ENCODE assay signal across 1 cellular context in the genomic region with DNA sequence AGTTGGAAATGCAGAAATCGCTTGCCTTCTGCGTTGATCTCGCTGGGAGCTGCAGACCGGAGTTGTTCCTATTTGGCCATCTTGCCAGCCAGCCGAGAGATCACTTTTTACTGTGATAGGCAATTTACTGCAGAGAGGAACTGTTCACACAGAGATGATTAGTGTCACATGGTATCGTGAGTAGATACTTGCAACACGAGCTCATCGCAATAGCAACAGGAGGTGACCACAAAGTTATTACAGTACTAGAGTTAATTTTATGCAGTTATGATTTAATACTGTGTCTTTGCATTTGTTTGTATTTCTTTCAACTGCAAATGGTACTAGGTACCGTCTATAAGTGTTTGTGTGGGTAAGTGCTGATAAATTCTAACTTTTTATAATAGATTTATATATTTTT.
TF ChIP-seq lines count a peak whose summit lies in the region.

No MANE protein-coding gene starts in this region.

TF ChIP-seq in HEK293, 187 proteins besides CTCF, POLR2A, EP300 and RAD21 (continued from another document and continues in another):
- TF ChIP-seq, protein P1, sequence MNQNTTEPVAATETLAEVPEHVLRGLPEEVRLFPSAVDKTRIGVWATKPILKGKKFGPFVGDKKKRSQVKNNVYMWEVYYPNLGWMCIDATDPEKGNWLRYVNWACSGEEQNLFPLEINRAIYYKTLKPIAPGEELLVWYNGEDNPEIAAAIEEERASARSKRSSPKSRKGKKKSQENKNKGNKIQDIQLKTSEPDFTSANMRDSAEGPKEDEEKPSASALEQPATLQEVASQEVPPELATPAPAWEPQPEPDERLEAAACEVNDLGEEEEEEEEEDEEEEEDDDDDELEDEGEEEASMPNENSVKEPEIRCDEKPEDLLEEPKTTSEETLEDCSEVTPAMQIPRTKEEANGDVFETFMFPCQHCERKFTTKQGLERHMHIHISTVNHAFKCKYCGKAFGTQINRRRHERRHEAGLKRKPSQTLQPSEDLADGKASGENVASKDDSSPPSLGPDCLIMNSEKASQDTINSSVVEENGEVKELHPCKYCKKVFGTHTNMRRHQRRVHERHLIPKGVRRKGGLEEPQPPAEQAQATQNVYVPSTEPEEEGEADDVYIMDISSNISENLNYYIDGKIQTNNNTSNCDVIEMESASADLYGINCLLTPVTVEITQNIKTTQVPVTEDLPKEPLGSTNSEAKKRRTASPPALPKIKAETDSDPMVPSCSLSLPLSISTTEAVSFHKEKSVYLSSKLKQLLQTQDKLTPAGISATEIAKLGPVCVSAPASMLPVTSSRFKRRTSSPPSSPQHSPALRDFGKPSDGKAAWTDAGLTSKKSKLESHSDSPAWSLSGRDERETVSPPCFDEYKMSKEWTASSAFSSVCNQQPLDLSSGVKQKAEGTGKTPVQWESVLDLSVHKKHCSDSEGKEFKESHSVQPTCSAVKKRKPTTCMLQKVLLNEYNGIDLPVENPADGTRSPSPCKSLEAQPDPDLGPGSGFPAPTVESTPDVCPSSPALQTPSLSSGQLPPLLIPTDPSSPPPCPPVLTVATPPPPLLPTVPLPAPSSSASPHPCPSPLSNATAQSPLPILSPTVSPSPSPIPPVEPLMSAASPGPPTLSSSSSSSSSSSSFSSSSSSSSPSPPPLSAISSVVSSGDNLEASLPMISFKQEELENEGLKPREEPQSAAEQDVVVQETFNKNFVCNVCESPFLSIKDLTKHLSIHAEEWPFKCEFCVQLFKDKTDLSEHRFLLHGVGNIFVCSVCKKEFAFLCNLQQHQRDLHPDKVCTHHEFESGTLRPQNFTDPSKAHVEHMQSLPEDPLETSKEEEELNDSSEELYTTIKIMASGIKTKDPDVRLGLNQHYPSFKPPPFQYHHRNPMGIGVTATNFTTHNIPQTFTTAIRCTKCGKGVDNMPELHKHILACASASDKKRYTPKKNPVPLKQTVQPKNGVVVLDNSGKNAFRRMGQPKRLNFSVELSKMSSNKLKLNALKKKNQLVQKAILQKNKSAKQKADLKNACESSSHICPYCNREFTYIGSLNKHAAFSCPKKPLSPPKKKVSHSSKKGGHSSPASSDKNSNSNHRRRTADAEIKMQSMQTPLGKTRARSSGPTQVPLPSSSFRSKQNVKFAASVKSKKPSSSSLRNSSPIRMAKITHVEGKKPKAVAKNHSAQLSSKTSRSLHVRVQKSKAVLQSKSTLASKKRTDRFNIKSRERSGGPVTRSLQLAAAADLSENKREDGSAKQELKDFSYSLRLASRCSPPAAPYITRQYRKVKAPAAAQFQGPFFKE (tag by site-specific recombination; IDR thresholded peaks at IDR 0.05; ENCODE audit: borderline replicate concordance): no peak
- TF ChIP-seq, protein P2, sequence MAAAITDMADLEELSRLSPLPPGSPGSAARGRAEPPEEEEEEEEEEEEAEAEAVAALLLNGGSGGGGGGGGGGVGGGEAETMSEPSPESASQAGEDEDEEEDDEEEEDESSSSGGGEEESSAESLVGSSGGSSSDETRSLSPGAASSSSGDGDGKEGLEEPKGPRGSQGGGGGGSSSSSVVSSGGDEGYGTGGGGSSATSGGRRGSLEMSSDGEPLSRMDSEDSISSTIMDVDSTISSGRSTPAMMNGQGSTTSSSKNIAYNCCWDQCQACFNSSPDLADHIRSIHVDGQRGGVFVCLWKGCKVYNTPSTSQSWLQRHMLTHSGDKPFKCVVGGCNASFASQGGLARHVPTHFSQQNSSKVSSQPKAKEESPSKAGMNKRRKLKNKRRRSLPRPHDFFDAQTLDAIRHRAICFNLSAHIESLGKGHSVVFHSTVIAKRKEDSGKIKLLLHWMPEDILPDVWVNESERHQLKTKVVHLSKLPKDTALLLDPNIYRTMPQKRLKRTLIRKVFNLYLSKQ (tag by site-specific recombination; IDR thresholded peaks at IDR 0.05; ENCODE audit: borderline replicate concordance): no peak
- TF ChIP-seq ZSCAN16 (tag by site-specific recombination; IDR thresholded peaks at IDR 0.05): 0 out of 2 replicates have a peak, but pooled peaks have one; percentile 32
- TF ChIP-seq ZNF24 (tag by site-specific recombination; IDR thresholded peaks at IDR 0.05): 0 out of 2 replicates have a peak, but pooled peaks have one; percentile 40
- TF ChIP-seq ZNF623 (tag by site-specific recombination; IDR thresholded peaks at IDR 0.05): no peak
- no peak for TF ChIP-seq ZNF239 (tag by site-specific recombination; IDR thresholded peaks at IDR 0.05)
- TF ChIP-seq, protein P3, sequence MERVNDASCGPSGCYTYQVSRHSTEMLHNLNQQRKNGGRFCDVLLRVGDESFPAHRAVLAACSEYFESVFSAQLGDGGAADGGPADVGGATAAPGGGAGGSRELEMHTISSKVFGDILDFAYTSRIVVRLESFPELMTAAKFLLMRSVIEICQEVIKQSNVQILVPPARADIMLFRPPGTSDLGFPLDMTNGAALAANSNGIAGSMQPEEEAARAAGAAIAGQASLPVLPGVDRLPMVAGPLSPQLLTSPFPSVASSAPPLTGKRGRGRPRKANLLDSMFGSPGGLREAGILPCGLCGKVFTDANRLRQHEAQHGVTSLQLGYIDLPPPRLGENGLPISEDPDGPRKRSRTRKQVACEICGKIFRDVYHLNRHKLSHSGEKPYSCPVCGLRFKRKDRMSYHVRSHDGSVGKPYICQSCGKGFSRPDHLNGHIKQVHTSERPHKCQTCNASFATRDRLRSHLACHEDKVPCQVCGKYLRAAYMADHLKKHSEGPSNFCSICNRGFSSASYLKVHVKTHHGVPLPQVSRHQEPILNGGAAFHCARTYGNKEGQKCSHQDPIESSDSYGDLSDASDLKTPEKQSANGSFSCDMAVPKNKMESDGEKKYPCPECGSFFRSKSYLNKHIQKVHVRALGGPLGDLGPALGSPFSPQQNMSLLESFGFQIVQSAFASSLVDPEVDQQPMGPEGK (tag by site-specific recombination; IDR thresholded peaks at IDR 0.05): no peak
- no peak for TF ChIP-seq ZNF292 (tag by site-specific recombination; IDR thresholded peaks at IDR 0.05; ENCODE audit: borderline replicate concordance, low read depth)
- TF ChIP-seq ZNF133 (tag by site-specific recombination; IDR thresholded peaks at IDR 0.05): no peak
- TF ChIP-seq ZNF175 (tag by site-specific recombination; IDR thresholded peaks at IDR 0.05): no peak
- no peak for TF ChIP-seq ZNF155 (tag by site-specific recombination; IDR thresholded peaks at IDR 0.05)
- TF ChIP-seq ZFP41 (tag by site-specific recombination; IDR thresholded peaks at IDR 0.05; ENCODE audit: borderline replicate concordance): no peak
- TF ChIP-seq, protein P4, sequence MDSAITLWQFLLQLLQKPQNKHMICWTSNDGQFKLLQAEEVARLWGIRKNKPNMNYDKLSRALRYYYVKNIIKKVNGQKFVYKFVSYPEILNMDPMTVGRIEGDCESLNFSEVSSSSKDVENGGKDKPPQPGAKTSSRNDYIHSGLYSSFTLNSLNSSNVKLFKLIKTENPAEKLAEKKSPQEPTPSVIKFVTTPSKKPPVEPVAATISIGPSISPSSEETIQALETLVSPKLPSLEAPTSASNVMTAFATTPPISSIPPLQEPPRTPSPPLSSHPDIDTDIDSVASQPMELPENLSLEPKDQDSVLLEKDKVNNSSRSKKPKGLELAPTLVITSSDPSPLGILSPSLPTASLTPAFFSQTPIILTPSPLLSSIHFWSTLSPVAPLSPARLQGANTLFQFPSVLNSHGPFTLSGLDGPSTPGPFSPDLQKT (IDR thresholded peaks at IDR 0.05; ENCODE audit: borderline replicate concordance, low read depth, low read length): no peak
- no peak for TF ChIP-seq ZNF707 (tag by site-specific recombination; IDR thresholded peaks at IDR 0.05)
- TF ChIP-seq, protein P5, sequence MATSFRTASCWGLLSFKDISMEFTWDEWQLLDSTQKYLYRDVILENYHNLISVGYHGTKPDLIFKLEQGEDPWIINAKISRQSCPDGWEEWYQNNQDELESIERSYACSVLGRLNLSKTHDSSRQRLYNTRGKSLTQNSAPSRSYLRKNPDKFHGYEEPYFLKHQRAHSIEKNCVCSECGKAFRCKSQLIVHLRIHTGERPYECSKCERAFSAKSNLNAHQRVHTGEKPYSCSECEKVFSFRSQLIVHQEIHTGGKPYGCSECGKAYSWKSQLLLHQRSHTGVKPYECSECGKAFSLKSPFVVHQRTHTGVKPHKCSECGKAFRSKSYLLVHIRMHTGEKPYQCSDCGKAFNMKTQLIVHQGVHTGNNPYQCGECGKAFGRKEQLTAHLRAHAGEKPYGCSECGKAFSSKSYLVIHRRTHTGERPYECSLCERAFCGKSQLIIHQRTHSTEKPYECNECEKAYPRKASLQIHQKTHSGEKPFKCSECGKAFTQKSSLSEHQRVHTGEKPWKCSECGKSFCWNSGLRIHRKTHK (tag by site-specific recombination; IDR thresholded peaks at IDR 0.05): no peak
- TF ChIP-seq ZNF404 (tag by site-specific recombination; IDR thresholded peaks at IDR 0.05): no peak
- TF ChIP-seq ZNF501 (tag by site-specific recombination; IDR thresholded peaks at IDR 0.05): no peak
- TF ChIP-seq ZNF350 (tag by site-specific recombination; IDR thresholded peaks at IDR 0.05): no peak
- TF ChIP-seq ZNF843 (tag by site-specific recombination; IDR thresholded peaks at IDR 0.05): peak; percentile 40; the same call in 1 of the 2 replicates
- TF ChIP-seq HOXA7 (CRISPR knock-in tag; IDR thresholded peaks at IDR 0.05; ENCODE audit: borderline replicate concordance): no peak
- TF ChIP-seq OSR2 (tag by site-specific recombination; IDR thresholded peaks at IDR 0.05): no peak
- TF ChIP-seq ZNF658 (tag by site-specific recombination; IDR thresholded peaks at IDR 0.05): no peak
- no peak for TF ChIP-seq ZNF184 (tag by site-specific recombination; IDR thresholded peaks at IDR 0.05)
- TF ChIP-seq, protein P6, sequence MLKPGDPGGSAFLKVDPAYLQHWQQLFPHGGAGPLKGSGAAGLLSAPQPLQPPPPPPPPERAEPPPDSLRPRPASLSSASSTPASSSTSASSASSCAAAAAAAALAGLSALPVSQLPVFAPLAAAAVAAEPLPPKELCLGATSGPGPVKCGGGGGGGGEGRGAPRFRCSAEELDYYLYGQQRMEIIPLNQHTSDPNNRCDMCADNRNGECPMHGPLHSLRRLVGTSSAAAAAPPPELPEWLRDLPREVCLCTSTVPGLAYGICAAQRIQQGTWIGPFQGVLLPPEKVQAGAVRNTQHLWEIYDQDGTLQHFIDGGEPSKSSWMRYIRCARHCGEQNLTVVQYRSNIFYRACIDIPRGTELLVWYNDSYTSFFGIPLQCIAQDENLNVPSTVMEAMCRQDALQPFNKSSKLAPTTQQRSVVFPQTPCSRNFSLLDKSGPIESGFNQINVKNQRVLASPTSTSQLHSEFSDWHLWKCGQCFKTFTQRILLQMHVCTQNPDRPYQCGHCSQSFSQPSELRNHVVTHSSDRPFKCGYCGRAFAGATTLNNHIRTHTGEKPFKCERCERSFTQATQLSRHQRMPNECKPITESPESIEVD (tag by site-specific recombination; IDR thresholded peaks at IDR 0.05): no peak
- TF ChIP-seq, protein P7, sequence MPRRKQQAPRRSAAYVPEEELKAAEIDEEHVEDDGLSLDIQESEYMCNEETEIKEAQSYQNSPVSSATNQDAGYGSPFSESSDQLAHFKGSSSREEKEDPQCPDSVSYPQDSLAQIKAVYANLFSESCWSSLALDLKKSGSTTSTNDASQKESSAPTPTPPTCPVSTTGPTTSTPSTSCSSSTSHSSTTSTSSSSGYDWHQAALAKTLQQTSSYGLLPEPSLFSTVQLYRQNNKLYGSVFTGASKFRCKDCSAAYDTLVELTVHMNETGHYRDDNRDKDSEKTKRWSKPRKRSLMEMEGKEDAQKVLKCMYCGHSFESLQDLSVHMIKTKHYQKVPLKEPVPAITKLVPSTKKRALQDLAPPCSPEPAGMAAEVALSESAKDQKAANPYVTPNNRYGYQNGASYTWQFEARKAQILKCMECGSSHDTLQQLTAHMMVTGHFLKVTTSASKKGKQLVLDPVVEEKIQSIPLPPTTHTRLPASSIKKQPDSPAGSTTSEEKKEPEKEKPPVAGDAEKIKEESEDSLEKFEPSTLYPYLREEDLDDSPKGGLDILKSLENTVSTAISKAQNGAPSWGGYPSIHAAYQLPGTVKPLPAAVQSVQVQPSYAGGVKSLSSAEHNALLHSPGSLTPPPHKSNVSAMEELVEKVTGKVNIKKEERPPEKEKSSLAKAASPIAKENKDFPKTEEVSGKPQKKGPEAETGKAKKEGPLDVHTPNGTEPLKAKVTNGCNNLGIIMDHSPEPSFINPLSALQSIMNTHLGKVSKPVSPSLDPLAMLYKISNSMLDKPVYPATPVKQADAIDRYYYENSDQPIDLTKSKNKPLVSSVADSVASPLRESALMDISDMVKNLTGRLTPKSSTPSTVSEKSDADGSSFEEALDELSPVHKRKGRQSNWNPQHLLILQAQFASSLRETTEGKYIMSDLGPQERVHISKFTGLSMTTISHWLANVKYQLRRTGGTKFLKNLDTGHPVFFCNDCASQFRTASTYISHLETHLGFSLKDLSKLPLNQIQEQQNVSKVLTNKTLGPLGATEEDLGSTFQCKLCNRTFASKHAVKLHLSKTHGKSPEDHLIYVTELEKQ (tag by site-specific recombination; IDR thresholded peaks at IDR 0.05; ENCODE audit: borderline replicate concordance): no peak
- TF ChIP-seq, protein P8, sequence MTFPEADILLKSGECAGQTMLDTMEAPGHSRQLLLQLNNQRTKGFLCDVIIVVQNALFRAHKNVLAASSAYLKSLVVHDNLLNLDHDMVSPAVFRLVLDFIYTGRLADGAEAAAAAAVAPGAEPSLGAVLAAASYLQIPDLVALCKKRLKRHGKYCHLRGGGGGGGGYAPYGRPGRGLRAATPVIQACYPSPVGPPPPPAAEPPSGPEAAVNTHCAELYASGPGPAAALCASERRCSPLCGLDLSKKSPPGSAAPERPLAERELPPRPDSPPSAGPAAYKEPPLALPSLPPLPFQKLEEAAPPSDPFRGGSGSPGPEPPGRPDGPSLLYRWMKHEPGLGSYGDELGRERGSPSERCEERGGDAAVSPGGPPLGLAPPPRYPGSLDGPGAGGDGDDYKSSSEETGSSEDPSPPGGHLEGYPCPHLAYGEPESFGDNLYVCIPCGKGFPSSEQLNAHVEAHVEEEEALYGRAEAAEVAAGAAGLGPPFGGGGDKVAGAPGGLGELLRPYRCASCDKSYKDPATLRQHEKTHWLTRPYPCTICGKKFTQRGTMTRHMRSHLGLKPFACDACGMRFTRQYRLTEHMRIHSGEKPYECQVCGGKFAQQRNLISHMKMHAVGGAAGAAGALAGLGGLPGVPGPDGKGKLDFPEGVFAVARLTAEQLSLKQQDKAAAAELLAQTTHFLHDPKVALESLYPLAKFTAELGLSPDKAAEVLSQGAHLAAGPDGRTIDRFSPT (tag by site-specific recombination; IDR thresholded peaks at IDR 0.05): no peak
- TF ChIP-seq ZNF571 (tag by site-specific recombination; IDR thresholded peaks at IDR 0.05): no peak
- TF ChIP-seq ZNF248 (tag by site-specific recombination; IDR thresholded peaks at IDR 0.05): no peak
- no peak for TF ChIP-seq ZNF48 (tag by site-specific recombination; IDR thresholded peaks at IDR 0.05)
- no peak for TF ChIP-seq ZNF561 (tag by site-specific recombination; IDR thresholded peaks at IDR 0.05; ENCODE audit: borderline replicate concordance)
- no peak for TF ChIP-seq ZNF677 (tag by site-specific recombination; IDR thresholded peaks at IDR 0.05)
- no peak for TF ChIP-seq ZNF510 (tag by site-specific recombination; IDR thresholded peaks at IDR 0.05; ENCODE audit: insufficient replicate concordance)
- no peak for TF ChIP-seq ZNF169 (tag by site-specific recombination; IDR thresholded peaks at IDR 0.05)
- TF ChIP-seq, protein P9, sequence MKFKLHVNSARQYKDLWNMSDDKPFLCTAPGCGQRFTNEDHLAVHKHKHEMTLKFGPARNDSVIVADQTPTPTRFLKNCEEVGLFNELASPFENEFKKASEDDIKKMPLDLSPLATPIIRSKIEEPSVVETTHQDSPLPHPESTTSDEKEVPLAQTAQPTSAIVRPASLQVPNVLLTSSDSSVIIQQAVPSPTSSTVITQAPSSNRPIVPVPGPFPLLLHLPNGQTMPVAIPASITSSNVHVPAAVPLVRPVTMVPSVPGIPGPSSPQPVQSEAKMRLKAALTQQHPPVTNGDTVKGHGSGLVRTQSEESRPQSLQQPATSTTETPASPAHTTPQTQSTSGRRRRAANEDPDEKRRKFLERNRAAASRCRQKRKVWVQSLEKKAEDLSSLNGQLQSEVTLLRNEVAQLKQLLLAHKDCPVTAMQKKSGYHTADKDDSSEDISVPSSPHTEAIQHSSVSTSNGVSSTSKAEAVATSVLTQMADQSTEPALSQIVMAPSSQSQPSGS (tag by site-specific recombination; IDR thresholded peaks at IDR 0.05; ENCODE audit: low read depth): no peak
- TF ChIP-seq ZNF433 (tag by site-specific recombination; IDR thresholded peaks at IDR 0.05; ENCODE audit: low read depth): no peak
